In genomic region chr19:39830406-39830805, GRCh38 we compare ENCODE assay signal across 1 cellular context.
TF ChIP-seq lines count a peak whose summit lies in the region.

No MANE protein-coding gene starts in this region.

TF ChIP-seq in IMR-90, 13 proteins besides CTCF, POLR2A, EP300 and RAD21 (continued from another document):
- no peak for TF ChIP-seq CEBPB (IDR thresholded peaks at IDR 0.05; ENCODE audit: low read depth, low read length)
- TF ChIP-seq MXI1 (IDR thresholded peaks at IDR 0.05; ENCODE audit: borderline replicate concordance, low read depth, low read length): no peak
- TF ChIP-seq ELK1 (IDR thresholded peaks at IDR 0.05; ENCODE audit: borderline replicate concordance, low read depth, low read length): no peak
- TF ChIP-seq RFX5 (IDR thresholded peaks at IDR 0.05; ENCODE audit: low read depth, low read length): no peak
TF ChIP-seq in IMR-90: peak in this region for 0.
